In genomic region chr1:160855181-160855981, GRCh38 we compare ENCODE assay signal across 10 cellular contexts. TPM values are rescaled to one million over a fixed set of nuclear protein-coding genes. Genes with fewer than 3 reads are reported as not detected.
DNase-seq lines count a peak whose midpoint lies in the region; ATAC-seq, FAIRE-seq and TF ChIP-seq lines count a peak whose summit lies in the region.
"Had no signal": no experiment of that assay in that cellular context is flagged by ENCODE, and none has a peak within 500 bp of the region (broad histone marks: within the 10 kb centered on the region; RNA-seq: fewer than 3 reads in every experiment).

No MANE protein-coding gene starts in this region.

- ATAC-seq in GM18520 (IDR thresholded peaks at IDR 0.05; ENCODE audit: unreplicated experiment) (peak; percentile 70), GM21528 (IDR thresholded peaks at IDR 0.05; ENCODE audit: low FRiP score, unreplicated experiment) (peak; percentile 85), HG03460 (IDR thresholded peaks at IDR 0.05; ENCODE audit: unreplicated experiment) (peak; percentile 80), body of pancreas (no peak)
- ATAC-seq in naive thymus-derived CD4-positive, alpha-beta T cell: peak; percentile 51

- H3K27me3 ChIP-seq in naive thymus-derived CD4-positive, alpha-beta T cell (ENCODE audit: control insufficient read depth in 2 of 2, insufficient read depth in 2 of 2, low read length in 2 of 2): no peaks in the 10 kb centered on the region
- no peaks in the 10 kb centered on the region for H3K27me3 ChIP-seq in body of pancreas
- H3K27me3 ChIP-seq in smooth muscle cell (ENCODE audit: low read depth): no peaks in the 10 kb centered on the region

- no peak overlapping the region for H3K27ac Mint-ChIP-seq in naive thymus-derived CD4-positive, alpha-beta T cell
- H3K27ac Mint-ChIP-seq: activated CD4-positive, alpha-beta T cell treated with anti-CD3 and anti-CD28 coated beads, Interleukin-2, amount 10 ng/mL, durations not matched to agents 24 days and 14 days had no signal

- peaks cover 0 to 4% (median 0%) of the 10 kb centered on the region in 5 donors for H3K36me3 Mint-ChIP-seq in naive thymus-derived CD4-positive, alpha-beta T cell

- no peak overlapping the region for H3K27ac ChIP-seq in naive thymus-derived CD4-positive, alpha-beta T cell (ENCODE audit: low read depth, low read length)
- H3K27ac ChIP-seq in body of pancreas (no peak overlapping the region), smooth muscle cell (ENCODE audit: low read depth) (no peak overlapping the region)

- H3K79me2 ChIP-seq in smooth muscle cell (ENCODE audit: low read depth): no peaks in the 10 kb centered on the region

- peaks cover 0 to 5% (median 0%) of the 10 kb centered on the region in 5 donors for H3K27me3 Mint-ChIP-seq in naive thymus-derived CD4-positive, alpha-beta T cell

- H3K4me3 ChIP-seq in naive thymus-derived CD4-positive, alpha-beta T cell (ENCODE audit: low read length): peak overlapping the region; percentile 4
- H3K4me3 ChIP-seq in body of pancreas (no peak overlapping the region), smooth muscle cell (no peak overlapping the region)

- peaks cover 12 to 28% of the 10 kb centered on the region in 2 donors for H3K4me1 ChIP-seq in naive thymus-derived CD4-positive, alpha-beta T cell (ENCODE audit: control insufficient read depth in 2 of 2, insufficient read depth in 2 of 2, low read length in 2 of 2)
- H3K4me1 ChIP-seq in body of pancreas (no peaks in the 10 kb centered on the region), smooth muscle cell (ENCODE audit: low read depth) (no peaks in the 10 kb centered on the region)

- POLR2A ChIA-PET in naive thymus-derived CD4-positive, alpha-beta T cell (lab: Charles Lee): interaction anchor here (1.2 to 1.7 kb wide), 3 partner anchors 10 to 24 kb away, joined by 3 to 9 read pairs (median 3); no protein-coding TSS in a partner anchor

- H3F3A ChIP-seq in smooth muscle cell (ENCODE audit: low read depth): no peaks in the 10 kb centered on the region

- DNase-seq in naive thymus-derived CD4-positive, alpha-beta T cell: no peak
- no peak for DNase-seq in activated CD4-positive, CD25-positive, alpha-beta regulatory T cell (lab: John Stamatoyannopoulos, UW)
- no peak for DNase-seq in frontal cortex (ENCODE audit: low spot score in 2 of 2)
- DNase-seq in body of pancreas: no peak
- no peak for DNase-seq in smooth muscle cell (lab: John Stamatoyannopoulos, UW; ENCODE audit: unreplicated experiment)
- DNase-seq: activated CD4-positive, alpha-beta T cell treated with anti-CD3 and anti-CD28 coated beads, Interleukin-2, amount 10 ng/mL, durations not matched to agents 24 days and 14 days; NCI-H1092 treated with DMSO at 0.1 percent for 48 hours had no signal

- FAIRE-seq in frontal cortex (lab: Jason Lieb, UNC): no peak

- WGBS in body of pancreas, 2 donors: 59 to 74% methylated on average over 9 of the region's 9 CpGs
- 82% methylated on average over 9 of the region's 9 CpGs for WGBS in smooth muscle cell (ENCODE audit: low lambda C conversion rate)

- H3K4me3 Mint-ChIP-seq in naive thymus-derived CD4-positive, alpha-beta T cell: no peak overlapping the region
- H3K4me3 Mint-ChIP-seq: activated CD4-positive, alpha-beta T cell treated with anti-CD3 and anti-CD28 coated beads, Interleukin-2, amount 10 ng/mL, durations not matched to agents 24 days and 14 days had no signal

- H3K4me2 ChIP-seq in smooth muscle cell: no peak overlapping the region

- H3K36me3 ChIP-seq in naive thymus-derived CD4-positive, alpha-beta T cell (ENCODE audit: control insufficient read depth in 2 of 3, insufficient read depth in 3 of 3, low read length in 3 of 3): no peaks in the 10 kb centered on the region
- H3K36me3 ChIP-seq in body of pancreas (replicated peaks in 1 of 2; ENCODE audit: insufficient read depth in 1 of 2, low read depth in 2 of 2): no peaks in the 10 kb centered on the region
- H3K36me3 ChIP-seq in smooth muscle cell (ENCODE audit: low read depth): no peaks in the 10 kb centered on the region

- H3K9me3 ChIP-seq in naive thymus-derived CD4-positive, alpha-beta T cell (ENCODE audit: control insufficient read depth in 2 of 3, low read length in 3 of 3): no peaks in the 10 kb centered on the region
- H3K9me3 ChIP-seq in body of pancreas: no peaks in the 10 kb centered on the region
- H3K9me3 ChIP-seq in smooth muscle cell (replicated peaks; ENCODE audit: low read depth): no peaks in the 10 kb centered on the region

- TF ChIP-seq CTCF in body of pancreas (IDR thresholded peaks at IDR 0.05) (no peak), smooth muscle cell (IDR thresholded peaks at IDR 0.05; ENCODE audit: borderline replicate concordance, insufficient read depth, poor library complexity, severe bottlenecking) (no peak)

- intact Hi-C loops in naive thymus-derived CD4-positive, alpha-beta T cell (cut with micrococcal nuclease): loop anchor here in 1 of 2 donors (2.0 kb wide), 1 partner anchor 21 kb away; no protein-coding TSS in a partner anchor
- intact Hi-C loops in body of pancreas (cut with DNase I): no loop called here

- TF ChIP-seq POLR2A in body of pancreas (IDR thresholded peaks at IDR 0.05): no peak

- peaks cover 0 to 17% (median 10%) of the 10 kb centered on the region in 7 donors for H3K4me1 Mint-ChIP-seq in naive thymus-derived CD4-positive, alpha-beta T cell
- H3K4me1 Mint-ChIP-seq: activated CD4-positive, alpha-beta T cell treated with anti-CD3 and anti-CD28 coated beads, Interleukin-2, amount 10 ng/mL, durations not matched to agents 24 days and 14 days had no signal

- no peaks in the 10 kb centered on the region for H4K20me1 ChIP-seq in smooth muscle cell (ENCODE audit: low read depth)

- H3K9ac ChIP-seq in smooth muscle cell (ENCODE audit: low read depth): no peak overlapping the region

- peaks cover 0 to 2% (median 0%) of the 10 kb centered on the region in 11 donors for H3K9me3 Mint-ChIP-seq in naive thymus-derived CD4-positive, alpha-beta T cell
- H3K9me3 Mint-ChIP-seq: activated CD4-positive, alpha-beta T cell treated with anti-CD3 and anti-CD28 coated beads, Interleukin-2, amount 10 ng/mL, durations not matched to agents 24 days and 14 days had no signal

- CTCF ChIA-PET in naive thymus-derived CD4-positive, alpha-beta T cell (lab: Charles Lee): interaction anchor here (0.8 kb wide), 1 partner anchor 22 kb away, joined by 4 read pairs; no protein-coding TSS in a partner anchor

- no peak overlapping the region for H2AFZ ChIP-seq in smooth muscle cell (ENCODE audit: low read depth)

RNA-seq across cellular contexts. Expression of gene CD244, which starts 7.3 kb away (rescaled TPM):
- total RNA-seq in naive thymus-derived CD4-positive, alpha-beta T cell: 10 to 100 TPM in 1 of 5 experiments, 1 to 10 TPM in 1, under 1 TPM in 3; 0.27 to 33.6 (median 0.46) TPM
- 1 to 10 TPM; 3.9 to 4.6 TPM for polyA plus RNA-seq in naive thymus-derived CD4-positive, alpha-beta T cell
- total RNA-seq in frontal cortex (not detected), body of pancreas (1 to 10 TPM in 1 of 2 donors, under 1 TPM in 1; 0.33 to 1.8 TPM), smooth muscle cell (0.99 TPM in 1 of 2 replicates, not detected in the other)
- not detected in 2 replicates for polyA plus RNA-seq in smooth muscle cell
- total RNA-seq: activated CD4-positive, alpha-beta T cell treated with anti-CD3 and anti-CD28 coated beads, Interleukin-2, amount 10 ng/mL, durations not matched to agents 24 days and 14 days had no signal

RNA-seq across cellular contexts. Expression of gene ITLN1, which starts 29.6 kb away (rescaled TPM):
- under 1 TPM in 1 of 5 experiments, not detected in 4; 0.88 TPM for total RNA-seq in naive thymus-derived CD4-positive, alpha-beta T cell
- polyA plus RNA-seq in naive thymus-derived CD4-positive, alpha-beta T cell: not detected
- total RNA-seq in frontal cortex (not detected), body of pancreas (1 to 10 TPM; 5.9 to 8.6 TPM), smooth muscle cell (not detected in 2 replicates)
- not detected in 2 replicates for polyA plus RNA-seq in smooth muscle cell
- total RNA-seq: activated CD4-positive, alpha-beta T cell treated with anti-CD3 and anti-CD28 coated beads, Interleukin-2, amount 10 ng/mL, durations not matched to agents 24 days and 14 days had no signal

RNA-seq across cellular contexts. Expression of gene LY9, which starts 59.4 kb away (rescaled TPM):
- 100 to 1,000 TPM in 4 of 5 experiments, 1 to 10 TPM in 1; 5.6 to 141 (median 105) TPM for total RNA-seq in naive thymus-derived CD4-positive, alpha-beta T cell
- 100 to 1,000 TPM; 182 to 225 TPM for polyA plus RNA-seq in naive thymus-derived CD4-positive, alpha-beta T cell
- total RNA-seq in frontal cortex (not detected), body of pancreas (1 to 10 TPM in 1 of 2 donors, under 1 TPM in 1; 0.33 to 1.6 TPM), smooth muscle cell (not detected in 2 replicates)
- polyA plus RNA-seq in smooth muscle cell: not detected in 2 replicates
